1 cellular context compared by ENCODE assay signal in the genomic region with DNA sequence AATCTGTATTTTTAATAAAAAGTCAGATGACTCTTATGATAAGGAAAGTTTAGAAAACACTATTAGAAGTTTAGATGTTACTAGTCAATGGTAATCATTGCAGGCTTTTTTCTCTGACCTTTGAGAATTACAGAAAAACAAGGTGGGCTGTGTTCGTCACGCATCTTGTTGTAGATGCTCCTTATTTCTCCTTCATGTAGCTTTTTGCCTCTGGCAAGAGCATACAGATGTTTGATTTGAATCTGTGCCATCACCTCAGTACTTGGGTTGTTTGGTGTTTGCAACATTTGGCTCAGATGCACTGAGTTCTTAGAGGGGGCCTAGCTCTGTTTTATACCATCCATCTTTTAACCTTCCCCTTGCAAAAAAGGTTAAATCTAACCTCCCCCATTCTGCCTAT.
TF ChIP-seq lines count a peak whose summit lies in the region.

No MANE protein-coding gene starts in this region.

TF ChIP-seq in H1, 55 proteins besides CTCF, POLR2A, EP300 and RAD21 (continued from another document):
- TF ChIP-seq SRF (IDR thresholded peaks at IDR 0.05; ENCODE audit: low read depth, low read length) (no peak), SP1 (IDR thresholded peaks at IDR 0.05; ENCODE audit: low read depth, low read length) (no peak), RNF2 (IDR thresholded peaks at IDR 0.05; ENCODE audit: borderline replicate concordance, low read depth, low read length, missing control alignments, poor library complexity, severe bottlenecking) (no peak), SIN3A (conservative IDR thresholded peaks at IDR 0.05 in 1 of 2, IDR thresholded peaks at IDR 0.05 in 1 of 2; ENCODE audit: low read depth in 1 of 2, low read length in 2 of 2) (no peak), FOSL1 (IDR thresholded peaks at IDR 0.05; ENCODE audit: insufficient read depth, low read depth, low read length) (no peak), RFX5 (IDR thresholded peaks at IDR 0.05; ENCODE audit: borderline replicate concordance, low read depth, low read length) (no peak), BRCA1 (IDR thresholded peaks at IDR 0.05; ENCODE audit: low read depth, low read length) (no peak), GTF2F1 (IDR thresholded peaks at IDR 0.05; ENCODE audit: borderline replicate concordance, low read depth, low read length) (no peak), TAF7 (optimal IDR thresholded peaks at IDR 0.05; ENCODE audit: borderline replicate concordance, low read depth, low read length) (no peak), SAP30 (IDR thresholded peaks at IDR 0.05; ENCODE audit: insufficient read depth, insufficient replicate concordance, low read length) (no peak), EZH2 (IDR thresholded peaks at IDR 0.05; ENCODE audit: low read depth, low read length, severe bottlenecking) (no peak), TBP (IDR thresholded peaks at IDR 0.05; ENCODE audit: low read depth, low read length) (no peak), TAF1 (IDR thresholded peaks at IDR 0.05; ENCODE audit: low read depth, low read length) (no peak)
- TF ChIP-seq, protein P1, sequence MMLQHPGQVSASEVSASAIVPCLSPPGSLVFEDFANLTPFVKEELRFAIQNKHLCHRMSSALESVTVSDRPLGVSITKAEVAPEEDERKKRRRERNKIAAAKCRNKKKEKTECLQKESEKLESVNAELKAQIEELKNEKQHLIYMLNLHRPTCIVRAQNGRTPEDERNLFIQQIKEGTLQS (IDR thresholded peaks at IDR 0.05; ENCODE audit: insufficient read depth, low read depth, low read length), result no peak
- TF ChIP-seq, protein P2, sequence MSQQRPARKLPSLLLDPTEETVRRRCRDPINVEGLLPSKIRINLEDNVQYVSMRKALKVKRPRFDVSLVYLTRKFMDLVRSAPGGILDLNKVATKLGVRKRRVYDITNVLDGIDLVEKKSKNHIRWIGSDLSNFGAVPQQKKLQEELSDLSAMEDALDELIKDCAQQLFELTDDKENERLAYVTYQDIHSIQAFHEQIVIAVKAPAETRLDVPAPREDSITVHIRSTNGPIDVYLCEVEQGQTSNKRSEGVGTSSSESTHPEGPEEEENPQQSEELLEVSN (IDR thresholded peaks at IDR 0.05), result no peak
